8 cellular contexts compared by ENCODE assay signal in genomic region chr14:31090872-31091764, GRCh38.
A peak's percentile ranks its signal among the peaks of the same experiment; 100 is the strongest.
DNase-seq lines count a peak whose midpoint lies in the region; ATAC-seq and TF ChIP-seq lines count a peak whose summit lies in the region.

No MANE protein-coding gene starts in this region.

- no peak for ATAC-seq in HG03378 (IDR thresholded peaks at IDR 0.05; ENCODE audit: unreplicated experiment)

- no peak overlapping the region for H3K4me3 ChIP-seq in epithelial cell of proximal tubule (ENCODE audit: low read depth, low read length)

- no peak for TF ChIP-seq CTCF in epithelial cell of proximal tubule (conservative IDR thresholded peaks at IDR 0.05; ENCODE audit: low read depth, low read length)

- DNase-seq in DMS153 (lab: John Stamatoyannopoulos, UW) (peak; percentile 65), NCI-H226 (peak; percentile 43), epithelial cell of proximal tubule (ENCODE audit: low read depth) (peak; percentile 23), pons (ENCODE audit: low spot score) (peak; percentile 20), NCI-H2227 (lab: John Stamatoyannopoulos, UW; ENCODE audit: unreplicated experiment) (no peak), T-helper 9 cell (no peak)
- DNase-seq in activated CD4-positive, alpha-beta T cell treated with anti-CD3 and anti-CD28 coated beads, Interleukin-2, amount 50 U/mL, for 48 hours, result no peak

Comparison
In these comparisons a context has a peak if more than half of its experiments do, and no peak if none do; other contexts are left out.
1. DNase-seq: peak in DMS153 (single experiment), NCI-H226 (single experiment), epithelial cell of proximal tubule (single experiment) and pons (single experiment); none in NCI-H2227 (single experiment), T-helper 9 cell (single experiment) and activated CD4-positive, alpha-beta T cell treated with anti-CD3 and anti-CD28 coated beads, Interleukin-2, amount 50 U/mL, for 48 hours (0 of 2).